8 cellular contexts compared by ENCODE assay signal in the genomic region with DNA sequence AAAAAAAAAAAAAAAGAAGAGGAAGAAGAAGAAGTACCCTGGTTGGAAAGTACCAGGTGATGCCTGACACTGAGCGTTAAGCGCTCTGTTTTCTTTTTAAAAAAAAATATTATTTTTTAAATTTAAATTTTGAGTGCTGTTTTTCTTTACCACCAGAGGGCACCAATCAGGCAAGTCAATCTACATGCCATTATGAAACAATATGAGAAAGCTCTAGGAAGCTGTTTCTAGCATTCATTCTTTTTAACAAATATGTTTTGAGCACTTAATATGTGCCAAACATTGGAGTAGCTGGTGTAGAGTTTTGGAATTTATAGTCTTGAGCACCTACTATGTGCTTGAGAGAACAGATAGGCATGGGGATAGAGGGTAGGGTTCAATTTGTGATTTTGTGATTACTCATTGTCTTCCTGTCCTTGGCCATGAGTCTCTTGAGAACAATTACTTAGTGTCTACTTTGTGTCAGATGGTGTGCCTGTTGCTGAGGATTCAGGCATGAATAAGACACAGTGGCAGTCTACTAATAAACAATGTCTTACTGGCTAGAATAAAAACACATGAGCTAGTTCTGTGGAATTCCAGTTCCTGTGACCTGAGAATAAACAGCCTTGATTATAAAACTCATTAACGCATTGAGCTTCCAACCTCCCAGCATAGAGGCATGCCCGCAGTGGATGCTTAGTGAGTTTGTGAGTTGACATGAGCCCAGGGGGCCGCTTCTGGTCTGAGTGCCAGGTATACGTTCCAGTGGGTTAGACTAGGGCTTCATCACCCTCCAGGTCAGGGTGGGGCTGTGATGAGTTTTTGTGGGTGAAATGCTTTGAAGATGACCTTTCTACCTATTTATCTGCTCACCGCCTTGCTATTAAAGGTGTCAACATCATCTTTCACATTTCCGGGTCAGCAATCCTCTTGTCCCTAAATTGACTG. TPM values are rescaled to one million over a fixed set of nuclear protein-coding genes. Genes with fewer than 3 reads are reported as not detected.
A peak's percentile ranks its signal among the peaks of the same experiment; 100 is the strongest.
DNase-seq lines count a peak whose midpoint lies in the region; ATAC-seq and TF ChIP-seq lines count a peak whose summit lies in the region.

No MANE protein-coding gene starts in this region.

- H3K27ac ChIP-seq in CD4-positive, alpha-beta memory T cell (ENCODE audit: low read depth, low read length): no peak overlapping the region
- H3K27ac ChIP-seq in OCI-LY3 (ENCODE audit: low read length) (no peak overlapping the region), lung (ENCODE audit: low read depth in 1 of 2, low read length in 1 of 2) (peak overlapping the region; percentile 71 to 75), transverse colon (peak overlapping the region; percentile 97 to 100 (median 100))

- POLR2A ChIA-PET in CD4-positive, alpha-beta memory T cell (lab: Charles Lee; ENCODE audit: partially characterized antibody): interaction anchor here (0.6 to 1.3 kb wide), 5 partner anchors 31 to 41 kb away, joined by 3 to 10 read pairs (median 5); no protein-coding TSS in a partner anchor

- no peak for TF ChIP-seq EP300 in transverse colon (IDR thresholded peaks at IDR 0.05; ENCODE audit: low read depth)

- H3K36me3 ChIP-seq in CD4-positive, alpha-beta memory T cell (ENCODE audit: insufficient read depth, low read length): no peaks in the 10 kb centered on the region
- no peaks in the 10 kb centered on the region for H3K36me3 ChIP-seq in OCI-LY3 (replicated peaks; ENCODE audit: low read depth, low read length)
- no peaks in the 10 kb centered on the region for H3K36me3 ChIP-seq in lung (ENCODE audit: control insufficient read depth in 2 of 2, insufficient read depth in 2 of 2, low read length in 2 of 2)
- H3K36me3 ChIP-seq in transverse colon: no peaks in the 10 kb centered on the region

- 65 to 66% methylated on average over 8 of the region's 8 CpGs for WGBS in lung, 2 donors
- 27 to 58% methylated on average over 4 to 8 of the region's 8 CpGs for WGBS in transverse colon (ENCODE audit: low coverage in 1 of 2), 2 donors

- H2AFZ ChIP-seq in OCI-LY3 (ENCODE audit: low read depth, low read length): peak overlapping the region; percentile 74

- H3K36me3 Mint-ChIP-seq in CD4-positive, alpha-beta memory T cell: peaks cover 0 to 10% of the 10 kb centered on the region in 2 donors

- peaks cover 15% of the 10 kb centered on the region for H3K4me1 ChIP-seq in CD4-positive, alpha-beta memory T cell (ENCODE audit: insufficient read depth, low read length)
- H3K4me1 ChIP-seq in OCI-LY3 (ENCODE audit: low read length) (peaks cover 40% of the 10 kb centered on the region), lung (ENCODE audit: control insufficient read depth in 2 of 2, insufficient read depth in 2 of 2, low read length in 2 of 2) (peaks cover 1 to 18% of the 10 kb centered on the region in 2 donors), transverse colon (peaks cover 16 to 39% (median 27%) of the 10 kb centered on the region in 4 donors)

- TF ChIP-seq POLR2A in transverse colon (IDR thresholded peaks at IDR 0.05): no peak

- H3K4me3 ChIP-seq in CD4-positive, alpha-beta memory T cell (ENCODE audit: low read length in 2 of 2): no peak overlapping the region
- H3K4me3 ChIP-seq in OCI-LY3 (ENCODE audit: low read length) (no peak overlapping the region), lung (no peak overlapping the region), transverse colon (no peak overlapping the region)

- H3K9me3 Mint-ChIP-seq in CD4-positive, alpha-beta memory T cell: peaks cover 0 to 2% (median 0%) of the 10 kb centered on the region in 8 donors

- in situ Hi-C loops in transverse colon (cut with MboI; ENCODE audit: low pct_ligation_motif_present in 1 of 4, low pct_unique_long_range_greater_than_20kb in 1 of 4, low sequenced_read_pairs in 3 of 4): no loop called here

- peaks cover 0 to 4% of the 10 kb centered on the region in 2 donors for H3K27me3 Mint-ChIP-seq in CD4-positive, alpha-beta memory T cell

- peak overlapping the region in 1 of 8 donors; percentile 35 for H3K4me3 Mint-ChIP-seq in CD4-positive, alpha-beta memory T cell

- peak; percentile 34 for TF ChIP-seq CTCF in OCI-LY3 (IDR thresholded peaks at IDR 0.05; ENCODE audit: low read depth, low read length)
- TF ChIP-seq CTCF in lung (IDR thresholded peaks at IDR 0.05; ENCODE audit: control extremely low read depth, extremely low read depth): peak; percentile 36
- peak; percentile 76 to 87 (median 82) for TF ChIP-seq CTCF in transverse colon (IDR thresholded peaks at IDR 0.05)

- H3K4me2 ChIP-seq in OCI-LY3 (ENCODE audit: low read length): peak overlapping the region; percentile 54

- no peak for ATAC-seq in lung (ENCODE audit: insufficient read depth, low FRiP score)
- ATAC-seq in HG03095 (IDR thresholded peaks at IDR 0.05; ENCODE audit: unreplicated experiment): no peak
- ATAC-seq in HG03565 (IDR thresholded peaks at IDR 0.05; ENCODE audit: unreplicated experiment): no peak

- H3K4me1 Mint-ChIP-seq in CD4-positive, alpha-beta memory T cell: peaks cover 19 to 36% (median 27%) of the 10 kb centered on the region in 4 donors

- CTCF ChIA-PET in CD4-positive, alpha-beta memory T cell (lab: Charles Lee; ENCODE audit: partially characterized antibody): interaction anchor here (0.7 to 9.9 kb wide), 36 partner anchors 9 to 590 kb away, joined by 3 to 318 read pairs (median 4); partner anchors contain the start of genes NOL6 and UBAP2

- H3K27me3 ChIP-seq in CD4-positive, alpha-beta memory T cell (ENCODE audit: insufficient read depth, low read length): no peaks in the 10 kb centered on the region
- H3K27me3 ChIP-seq in OCI-LY3 (ENCODE audit: low read depth, low read length) (no peaks in the 10 kb centered on the region), lung (ENCODE audit: control insufficient read depth, insufficient read depth) (no peaks in the 10 kb centered on the region), transverse colon (no peaks in the 10 kb centered on the region)

- no peak overlapping the region for H3K9ac ChIP-seq in OCI-LY3 (ENCODE audit: low read length)

- H3K27ac Mint-ChIP-seq in CD4-positive, alpha-beta memory T cell: peak overlapping the region; percentile 48 to 99 (median 75)

- H3K79me2 ChIP-seq in OCI-LY3 (ENCODE audit: low read length): peaks cover 23% of the 10 kb centered on the region

- H4K20me1 ChIP-seq in OCI-LY3 (ENCODE audit: insufficient read depth, low read length): peaks cover 7% of the 10 kb centered on the region

- intact Hi-C loops in CD4-positive, alpha-beta memory T cell (cut with micrococcal nuclease): loop anchor here (1.0 to 10.0 kb wide), 4 partner anchors 38 to 789 kb away; partner anchors contain the start of genes BAG1, CHMP5 and DNAJA1
- intact Hi-C loops in transverse colon (cut with DNase I; ENCODE audit: low total_unique reads): loop anchor here (5.0 to 10.0 kb wide), 2 partner anchors 38 to 111 kb away; no protein-coding TSS in a partner anchor

- peak; percentile 43 to 63 (median 60) for DNase-seq in CD4-positive, alpha-beta memory T cell
- DNase-seq in H4 (ENCODE audit: low spot score) (peak; percentile 82), lung (ENCODE audit: low spot score) (no peak), transverse colon (no peak)
- DNase-seq in central memory CD4-positive, alpha-beta T cell: peak; percentile 57

- H3K9me3 ChIP-seq in CD4-positive, alpha-beta memory T cell (ENCODE audit: control insufficient read depth in 1 of 2, low read length in 2 of 2): no peaks in the 10 kb centered on the region
- H3K9me3 ChIP-seq in OCI-LY3 (ENCODE audit: insufficient read depth, low read length) (no peaks in the 10 kb centered on the region), lung (ENCODE audit: control insufficient read depth in 2 of 2, insufficient read depth in 1 of 2, low read length in 1 of 2) (no peaks in the 10 kb centered on the region), transverse colon (no peaks in the 10 kb centered on the region)

RNA-seq across cellular contexts. Expression of gene UBE2R2, which starts 3.0 kb away (rescaled TPM):
- total RNA-seq in CD4-positive, alpha-beta memory T cell: 10 to 100 TPM; 31.0 to 31.4 TPM
- polyA plus RNA-seq in CD4-positive, alpha-beta memory T cell: 10 to 100 TPM; 10.8 to 17.4 TPM
- total RNA-seq in H4 (2014; rRNA removed; shearing (Covaris generic)): 23.8 and 27.6 TPM in 2 replicates
- 10 to 100 TPM; 29.4 to 29.5 TPM for total RNA-seq in lung
- 10 to 100 TPM; 16.2 to 25.4 TPM for polyA plus RNA-seq in lung
- total RNA-seq in transverse colon: 10 to 100 TPM; 13.9 to 30.8 (median 22.9) TPM

RNA-seq across cellular contexts. Expression of gene PRSS3, which starts 18.6 kb away (rescaled TPM):
- total RNA-seq in CD4-positive, alpha-beta memory T cell: not detected
- not detected for polyA plus RNA-seq in CD4-positive, alpha-beta memory T cell
- total RNA-seq in H4 (2014; rRNA removed; shearing (Covaris generic)): not detected in 2 replicates
- total RNA-seq in lung (1 to 10 TPM in 1 of 2 donors, not detected in 1; 1.3 TPM), transverse colon (100 to 1,000 TPM in 3 of 4 donors, 10 to 100 TPM in 1; 42.2 to 298 (median 113) TPM)
- under 1 TPM; 0.26 to 0.37 TPM for polyA plus RNA-seq in lung

Comparison
In these comparisons a context has a peak if more than half of its experiments do, and no peak if none do; other contexts are left out.
1. DNase-seq: peak in CD4-positive, alpha-beta memory T cell (5 of 5), H4 (single experiment) and central memory CD4-positive, alpha-beta T cell (single experiment); none in lung (single experiment) and transverse colon (single experiment).
2. H3K27ac ChIP-seq: peak in lung (2 of 2) and transverse colon (4 of 4); none in CD4-positive, alpha-beta memory T cell (single experiment) and OCI-LY3 (single experiment).
3. RNA of gene PRSS3, which starts 18.6 kb away (total RNA-seq): 42.2 to 298 TPM in transverse colon; 1.3 TPM in lung, not detected in CD4-positive, alpha-beta memory T cell and not detected in H4; every median in the first group is over 10 times any median in the second.
4. Peak in every context shown above with its lines, with median percentiles within 50 percentile points of each other: CTCF ChIP-seq.